17 cellular contexts compared by ENCODE assay signal in genomic region chr18:35775887-35776286, GRCh38.
DNase-seq lines count a peak whose midpoint lies in the region; ATAC-seq and TF ChIP-seq lines count a peak whose summit lies in the region.
"Had no signal": no experiment of that assay in that cellular context is flagged by ENCODE, and none has a peak within 500 bp of the region (broad histone marks: within the 10 kb centered on the region; RNA-seq: fewer than 3 reads in every experiment).

No MANE protein-coding gene starts in this region.

- H2BK5ac ChIP-seq in IMR-90 (ENCODE audit: low read depth, low read length, poor library complexity, severe bottlenecking) (no peak overlapping the region), mesenchymal stem cell (ENCODE audit: low read depth, low read length, poor library complexity, severe bottlenecking) (no peak overlapping the region)

- H4K91ac ChIP-seq in IMR-90 (ENCODE audit: insufficient read depth, low read depth, low read length): no peak overlapping the region
- no peak overlapping the region for H4K91ac ChIP-seq in mesenchymal stem cell (ENCODE audit: low read length)

- dilution Hi-C loops in IMR-90 (cut with HindIII; ENCODE audit: low sequenced_read_pairs, unreplicated experiment): no loop called here

- no peak for TF ChIP-seq RAD21 in IMR-90 (IDR thresholded peaks at IDR 0.05; ENCODE audit: low read length)

- H2BK120ac ChIP-seq in IMR-90 (ENCODE audit: low read depth, low read length): no peak overlapping the region
- no peak overlapping the region for H2BK120ac ChIP-seq in mesenchymal stem cell (ENCODE audit: low read depth, low read length)

- no TSS peak for BruUV-seq in IMR-90 (replicated peaks; lab: Mats Ljungman, UMichigan)

- H2AK5ac ChIP-seq in IMR-90 (ENCODE audit: low read depth, low read length) (no peak overlapping the region), mesenchymal stem cell (ENCODE audit: low read length, severe bottlenecking) (no peak overlapping the region)

- H3K4me2 ChIP-seq in IMR-90 (ENCODE audit: low read depth, low read length): no peak overlapping the region
- no peak overlapping the region for H3K4me2 ChIP-seq in mesenchymal stem cell (ENCODE audit: low read length, poor library complexity, severe bottlenecking)

- no peaks in the 10 kb centered on the region for H3K9me1 ChIP-seq in IMR-90 (ENCODE audit: insufficient read depth, low read length)

- no peak for ATAC-seq in IMR-90 (ENCODE audit: low read depth)
- no peak for ATAC-seq in HG03460 (IDR thresholded peaks at IDR 0.05; ENCODE audit: unreplicated experiment)
- ATAC-seq: left lung; stimulated activated naive B cell treated with anti-CD40 and anti-IgM and Interleukin-4, amounts not matched to agents 10 μg/mL and 1 μg/mL and 100 μg/mL, for 72 hours; upper lobe of right lung had no signal

- in situ Hi-C loops in IMR-90 (cut with MboI; ENCODE audit: low sequenced_read_pairs): no loop called here

- no peaks in the 10 kb centered on the region for H4K20me1 ChIP-seq in IMR-90 (ENCODE audit: insufficient read depth, low read length)

- H2AFZ ChIP-seq in IMR-90 (replicated peaks; ENCODE audit: low read length, poor library complexity): no peak overlapping the region
- no peak overlapping the region for H2AFZ ChIP-seq in mesenchymal stem cell (ENCODE audit: low read depth, low read length)

- H2AK9ac ChIP-seq in IMR-90 (replicated peaks; ENCODE audit: low read depth, low read length, poor library complexity): no peak overlapping the region

- WGBS in IMR-90 (ENCODE audit: extremely low coverage in 2 of 2, insufficient read length in 1 of 2), 2 experiments: no CpG with 5 or more reads among the region's 2 CpGs
- WGBS in mesenchymal stem cell: 73% methylated on average over 2 of the region's 2 CpGs

- POLR2A ChIA-PET in IMR-90 (lab: Charles Lee; ENCODE audit: unreplicated experiment): no interaction called here

- H3K27ac ChIP-seq in IMR-90 (ENCODE audit: insufficient read depth, low read length) (no peak overlapping the region), mesenchymal stem cell (ENCODE audit: low read length, poor library complexity, severe bottlenecking) (no peak overlapping the region), WERI-Rb-1 (no peak overlapping the region)
- H3K27ac ChIP-seq: C4-2B, left lung, SJSA1, upper lobe of right lung, VCaP had no signal

- no peak overlapping the region for H2BK15ac ChIP-seq in IMR-90 (ENCODE audit: low read depth, low read length)
- H2BK15ac ChIP-seq in mesenchymal stem cell (ENCODE audit: low read depth, poor library complexity, severe bottlenecking): no peak overlapping the region

- no peak for TF ChIP-seq POLR2A in IMR-90 (IDR thresholded peaks at IDR 0.05; ENCODE audit: low read depth, low read length)

- H3K9ac ChIP-seq in IMR-90 (ENCODE audit: low read depth, low read length): no peak overlapping the region
- no peak overlapping the region for H3K9ac ChIP-seq in mesenchymal stem cell (ENCODE audit: low read length)

- H3K4me3 ChIP-seq in IMR-90 (ENCODE audit: insufficient read depth, low read depth, low read length) (no peak overlapping the region), mesenchymal stem cell (ENCODE audit: insufficient read depth in 1 of 2, low read depth in 1 of 2, low read length in 2 of 2) (no peak overlapping the region), WERI-Rb-1 (ENCODE audit: low read depth, low read length) (no peak overlapping the region)
- H3K4me3 ChIP-seq: left lung, SJSA1, upper lobe of right lung had no signal

- H3K4me1 ChIP-seq in IMR-90 (ENCODE audit: control insufficient read depth, insufficient read depth, low read length) (no peaks in the 10 kb centered on the region), mesenchymal stem cell (ENCODE audit: control insufficient read depth, insufficient read depth, low read depth, low read length) (no peaks in the 10 kb centered on the region)
- H3K4me1 ChIP-seq: left lung, SJSA1, upper lobe of right lung had no signal

- H3K36me3 ChIP-seq in IMR-90 (ENCODE audit: control insufficient read depth, insufficient read depth, low read length) (no peaks in the 10 kb centered on the region), mesenchymal stem cell (ENCODE audit: control insufficient read depth in 1 of 2, insufficient read depth in 2 of 2, low read depth in 1 of 2, low read length in 2 of 2) (no peaks in the 10 kb centered on the region), WERI-Rb-1 (no peaks in the 10 kb centered on the region)
- H3K36me3 ChIP-seq: left lung, SJSA1, upper lobe of right lung had no signal

- H3K23ac ChIP-seq in IMR-90 (ENCODE audit: low read depth, low read length): no peak overlapping the region
- H3K23ac ChIP-seq in mesenchymal stem cell (ENCODE audit: low read length in 2 of 2): no peak overlapping the region

- H3K56ac ChIP-seq in IMR-90 (ENCODE audit: extremely low read depth, insufficient read depth, low read length): no peak overlapping the region

- no peak overlapping the region for H4K8ac ChIP-seq in IMR-90 (ENCODE audit: low read depth in 2 of 2, low read length in 2 of 2)
- no peak overlapping the region for H4K8ac ChIP-seq in mesenchymal stem cell (ENCODE audit: low read length)

- H2BK20ac ChIP-seq in IMR-90 (ENCODE audit: low read depth, low read length): no peak overlapping the region

- DNase-seq in IMR-90 (peak; percentile 9), dermis blood vessel endothelial cell (peak; percentile 42), mesenchymal stem cell (peak; percentile 20), COLO668 (lab: John Stamatoyannopoulos, UW; ENCODE audit: unreplicated experiment) (no peak), SKM-1 treated with dmso at 0.1 percent for 144 hours (lab: John Stamatoyannopoulos, UW; ENCODE audit: unreplicated experiment) (no peak), WERI-Rb-1 (no peak)
- DNase-seq: activated naive CD4-positive, alpha-beta T cell treated with anti-CD3 and anti-CD28 coated beads for 36 hours; left lung; MM.1S; NCI-H2171 treated with DMSO at 0.1 percent for 48 hours; stimulated activated naive B cell treated with anti-CD40 and anti-IgM and Interleukin-4, amounts not matched to agents 10 μg/mL and 1 μg/mL and 100 μg/mL, for 72 hours; upper lobe of right lung had no signal

- H3K79me1 ChIP-seq in IMR-90 (ENCODE audit: low read depth in 1 of 2, low read length in 2 of 2) (no peaks in the 10 kb centered on the region), mesenchymal stem cell (replicated peaks; ENCODE audit: low read length, poor library complexity, severe bottlenecking) (no peaks in the 10 kb centered on the region)

- CTCF ChIA-PET in IMR-90 (lab: Yijun Ruan, JAX): no interaction called here

- intact Hi-C loops in IMR-90 (cut with micrococcal nuclease): no loop called here

- H3K27me3 ChIP-seq in IMR-90 (ENCODE audit: control insufficient read depth, insufficient read depth, low read length) (no peaks in the 10 kb centered on the region), mesenchymal stem cell (ENCODE audit: control insufficient read depth in 1 of 2, insufficient read depth in 1 of 2, low read length in 2 of 2) (peaks cover 5 to 29% of the 10 kb centered on the region in 2 experiments), WERI-Rb-1 (ENCODE audit: insufficient read depth, low read depth, severe bottlenecking) (peaks cover 28% of the 10 kb centered on the region)
- H3K27me3 ChIP-seq: left lung, SJSA1 had no signal

- TF ChIP-seq CTCF in IMR-90 (conservative IDR thresholded peaks at IDR 0.05; ENCODE audit: low read depth, low read length) (no peak), WERI-Rb-1 (IDR thresholded peaks at IDR 0.05; ENCODE audit: low read depth, low read length) (no peak)

- H3K14ac ChIP-seq in IMR-90 (replicated peaks; ENCODE audit: low read depth, low read length) (no peak overlapping the region), mesenchymal stem cell (ENCODE audit: low read length in 2 of 2) (no peak overlapping the region)

- no peak overlapping the region for H4K5ac ChIP-seq in IMR-90 (ENCODE audit: low read depth, low read length)

- H3K4ac ChIP-seq in IMR-90 (ENCODE audit: low read depth, low read length) (no peak overlapping the region), mesenchymal stem cell (ENCODE audit: low read depth in 1 of 2, low read length in 2 of 2) (no peak overlapping the region)

- no peak overlapping the region for H2BK12ac ChIP-seq in mesenchymal stem cell (ENCODE audit: low read length in 2 of 2)

- H3K18ac ChIP-seq in IMR-90 (ENCODE audit: low read depth, low read length): no peak overlapping the region
- no peak overlapping the region for H3K18ac ChIP-seq in mesenchymal stem cell (ENCODE audit: low read depth in 1 of 2, low read length in 2 of 2)

- H3K9me3 ChIP-seq in IMR-90 (ENCODE audit: control insufficient read depth, insufficient read depth, low read length): no peaks in the 10 kb centered on the region
- H3K9me3 ChIP-seq in mesenchymal stem cell (ENCODE audit: control insufficient read depth, low read length): no peaks in the 10 kb centered on the region
- H3K9me3 ChIP-seq in WERI-Rb-1 (ENCODE audit: severe bottlenecking): no peaks in the 10 kb centered on the region
- H3K9me3 ChIP-seq: left lung, SJSA1, upper lobe of right lung had no signal

TF ChIP-seq in IMR-90, 13 proteins besides CTCF, POLR2A, EP300 and RAD21 (continues in another document):
- no peak for TF ChIP-seq CHD1 (IDR thresholded peaks at IDR 0.05; ENCODE audit: low read depth, low read length)
- TF ChIP-seq MAFK (IDR thresholded peaks at IDR 0.05; ENCODE audit: low read depth, low read length): no peak
- no peak for TF ChIP-seq CEBPB (IDR thresholded peaks at IDR 0.05; ENCODE audit: low read depth, low read length)
- no peak for TF ChIP-seq USF2 (IDR thresholded peaks at IDR 0.05; ENCODE audit: low read depth, low read length)

TF ChIP-seq in PFSK-1, 5 proteins besides CTCF, POLR2A, EP300 and RAD21 (continues in another document):
- TF ChIP-seq FOXP2 (optimal IDR thresholded peaks at IDR 0.05; ENCODE audit: borderline replicate concordance, extremely low read depth, extremely low read length, insufficient read depth): no peak

Comparison
In these comparisons a context has a peak if more than half of its experiments do, and no peak if none do; other contexts are left out.
1. DNase-seq: peak in IMR-90 (single experiment), dermis blood vessel endothelial cell (single experiment) and mesenchymal stem cell (single experiment); none in COLO668 (single experiment), SKM-1 treated with dmso at 0.1 percent for 144 hours (single experiment) and WERI-Rb-1 (single experiment).